Comparison of ENCODE assay signal across 15 cellular contexts in the genomic region with DNA sequence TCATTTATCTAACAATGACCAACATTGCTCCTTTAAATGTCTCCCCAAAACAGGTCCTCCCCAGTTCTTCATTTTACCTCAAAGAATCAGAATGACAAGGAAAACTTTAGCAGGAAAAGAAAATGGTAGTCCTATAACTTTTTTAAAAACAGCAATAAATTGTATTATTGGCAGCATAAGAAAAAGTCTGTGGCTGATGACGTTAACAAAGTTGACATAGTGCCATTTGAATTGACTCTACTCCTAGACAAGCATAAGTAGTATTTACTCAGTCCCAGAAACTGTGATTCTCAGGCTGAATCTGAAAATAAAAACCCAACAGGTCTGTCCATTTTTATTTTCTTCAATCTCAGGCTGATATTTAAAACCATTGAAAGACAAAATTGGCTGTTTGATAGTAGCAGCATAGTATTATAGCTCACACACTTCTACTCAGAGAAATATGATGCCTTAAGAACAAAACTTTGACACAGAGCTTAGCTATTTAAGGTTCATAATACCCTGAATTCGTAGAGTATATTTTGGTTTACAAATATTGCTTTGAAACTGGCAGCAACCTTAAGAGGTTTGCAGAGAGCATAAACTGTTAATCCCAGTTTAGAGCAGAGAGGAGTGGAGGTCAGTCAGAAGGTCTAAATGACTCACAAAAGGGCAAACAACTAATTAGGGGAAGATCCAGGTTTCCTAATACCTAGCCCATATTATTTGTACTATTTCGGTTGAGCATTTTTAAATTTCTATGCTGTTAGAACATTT. TPM values are rescaled to one million over a fixed set of nuclear protein-coding genes. Genes with fewer than 3 reads are reported as not detected.
DNase-seq lines count a peak whose midpoint lies in the region; ATAC-seq and TF ChIP-seq lines count a peak whose summit lies in the region.
"Had no signal": no experiment of that assay in that cellular context is flagged by ENCODE, and none has a peak within 500 bp of the region (broad histone marks: within the 10 kb centered on the region; RNA-seq: fewer than 3 reads in every experiment).

No MANE protein-coding gene starts in this region.

- H3K18ac ChIP-seq in IMR-90 (ENCODE audit: low read depth, low read length) = peak overlapping the region; percentile 29; the same call in 1 of the 2 replicates

- H3K79me1 ChIP-seq in IMR-90 (ENCODE audit: low read depth in 1 of 2, low read length in 2 of 2) = no peaks in the 10 kb centered on the region

- no peak overlapping the region for H3K4me3 Mint-ChIP-seq in natural killer cell treated with Interleukin-12 subunit alpha and Interleukin-12 subunit beta and Interleukin-15 and Interleukin-18, amount 100 ng/mL, for 72 hours
- H3K4me3 Mint-ChIP-seq: IgD-negative memory B cell; immature natural killer cell; naive thymus-derived CD4-positive, alpha-beta T cell had no signal

- H3K4me3 ChIP-seq in IMR-90 (ENCODE audit: insufficient read depth, low read depth, low read length) (no peak overlapping the region), mammary epithelial cell (replicated peaks in 1 of 3; ENCODE audit: insufficient read depth in 1 of 3, low read depth in 2 of 3, low read length in 3 of 3) (no peak overlapping the region), lung (no peak overlapping the region)
- H3K4me3 ChIP-seq: uterus had no signal

- H3K4me1 ChIP-seq in IMR-90 (ENCODE audit: control insufficient read depth, insufficient read depth, low read length) (peaks cover 3% of the 10 kb centered on the region; the same call in 1 of the 2 replicates), mammary epithelial cell (ENCODE audit: insufficient read depth, low read length) (peaks cover 3% of the 10 kb centered on the region), lung (ENCODE audit: control insufficient read depth in 2 of 2, insufficient read depth in 2 of 2, low read length in 2 of 2) (no peaks in the 10 kb centered on the region)
- H3K4me1 ChIP-seq: uterus had no signal

- H2BK120ac ChIP-seq in IMR-90 (ENCODE audit: low read depth, low read length) = no peak overlapping the region

- no peaks in the 10 kb centered on the region for H3K4me1 Mint-ChIP-seq in natural killer cell treated with Interleukin-12 subunit alpha and Interleukin-12 subunit beta and Interleukin-15 and Interleukin-18, amount 100 ng/mL, for 72 hours (ENCODE audit: low read depth in 2 of 2)
- H3K4me1 Mint-ChIP-seq: immature natural killer cell had no signal

- H3K4me2 ChIP-seq in IMR-90 (ENCODE audit: low read depth, low read length) = peak overlapping the region; percentile 74
- no peak overlapping the region for H3K4me2 ChIP-seq in mammary epithelial cell (ENCODE audit: insufficient read depth, low read depth, low read length)

- H3K36me3 Mint-ChIP-seq in natural killer cell treated with Interleukin-12 subunit alpha and Interleukin-12 subunit beta and Interleukin-15 and Interleukin-18, amount 100 ng/mL, for 72 hours = no peaks in the 10 kb centered on the region
- H3K36me3 Mint-ChIP-seq: IgD-negative memory B cell; immature natural killer cell; naive thymus-derived CD4-positive, alpha-beta T cell had no signal

- H3K23ac ChIP-seq in IMR-90 (ENCODE audit: low read depth, low read length) = no peak overlapping the region

- CTCF ChIA-PET in IMR-90 (lab: Yijun Ruan, JAX) (no interaction called here), mammary epithelial cell (lab: Charles Lee; ENCODE audit: low non-redundant PET) (no interaction called here)

- H3K4ac ChIP-seq in IMR-90 (ENCODE audit: low read depth, low read length) = no peak overlapping the region

- H2BK15ac ChIP-seq in IMR-90 (ENCODE audit: low read depth, low read length) = no peak overlapping the region

- peak overlapping the region; percentile 18 for H2BK5ac ChIP-seq in IMR-90 (ENCODE audit: low read depth, low read length, poor library complexity, severe bottlenecking)

- TF ChIP-seq CTCF in IMR-90 (conservative IDR thresholded peaks at IDR 0.05; ENCODE audit: low read depth, low read length) = no peak
- no peak for TF ChIP-seq CTCF in mammary epithelial cell (conservative IDR thresholded peaks at IDR 0.05 in 1 of 2, IDR thresholded peaks at IDR 0.05 in 1 of 2; ENCODE audit: extremely low read depth in 1 of 2, insufficient read depth in 1 of 2, low read depth in 1 of 2, low read length in 2 of 2)
- no peak for TF ChIP-seq CTCF in lung (IDR thresholded peaks at IDR 0.05; ENCODE audit: control extremely low read depth, extremely low read depth)

- TF ChIP-seq RAD21 in IMR-90 (IDR thresholded peaks at IDR 0.05; ENCODE audit: low read length) = no peak

- H2AK9ac ChIP-seq in IMR-90 (replicated peaks; ENCODE audit: low read depth, low read length, poor library complexity) = no peak overlapping the region

- dilution Hi-C loops in IMR-90 (cut with HindIII; ENCODE audit: low sequenced_read_pairs, unreplicated experiment) (no loop called here), mammary epithelial cell (cut with HindIII; ENCODE audit: low sequenced_read_pairs) (no loop called here)

- H4K20me1 ChIP-seq in IMR-90 (ENCODE audit: insufficient read depth, low read length) = no peaks in the 10 kb centered on the region
- no peaks in the 10 kb centered on the region for H4K20me1 ChIP-seq in mammary epithelial cell (ENCODE audit: insufficient read depth, low read length)

- H4K91ac ChIP-seq in IMR-90 (ENCODE audit: insufficient read depth, low read depth, low read length) = no peak overlapping the region

- no peak for TF ChIP-seq POLR2A in IMR-90 (IDR thresholded peaks at IDR 0.05; ENCODE audit: low read depth, low read length)

- H3K14ac ChIP-seq in IMR-90 (replicated peaks; ENCODE audit: low read depth, low read length) = no peak overlapping the region

- POLR2A ChIA-PET in IMR-90 (lab: Charles Lee; ENCODE audit: unreplicated experiment) = no interaction called here

- H3K27ac ChIP-seq in IMR-90 (ENCODE audit: insufficient read depth, low read length) (no peak overlapping the region), mammary epithelial cell (ENCODE audit: insufficient read depth, low read depth, low read length) (no peak overlapping the region), lung (ENCODE audit: low read depth in 1 of 2, low read length in 1 of 2) (no peak overlapping the region)
- H3K27ac ChIP-seq: uterus, VCaP had no signal

- H4K8ac ChIP-seq in IMR-90 (ENCODE audit: low read depth in 2 of 2, low read length in 2 of 2) = no peak overlapping the region

- in situ Hi-C loops in IMR-90 (cut with MboI; ENCODE audit: low sequenced_read_pairs) = no loop called here
- in situ Hi-C loops in mammary epithelial cell (cut with MboI; ENCODE audit: low sequenced_read_pairs in 2 of 2) = no loop called here

- no peak overlapping the region for H2AFZ ChIP-seq in IMR-90 (replicated peaks; ENCODE audit: low read length, poor library complexity)
- no peak overlapping the region for H2AFZ ChIP-seq in mammary epithelial cell (ENCODE audit: low read depth, low read length)

- H3K9me3 Mint-ChIP-seq in natural killer cell treated with Interleukin-12 subunit alpha and Interleukin-12 subunit beta and Interleukin-15 and Interleukin-18, amount 100 ng/mL, for 72 hours = no peaks in the 10 kb centered on the region
- H3K9me3 Mint-ChIP-seq: IgD-negative memory B cell had no signal

- WGBS in IMR-90 (ENCODE audit: extremely low coverage in 2 of 2, insufficient read length in 1 of 2), 2 experiments = no CpG with 5 or more reads among the region's 3 CpGs
- WGBS in mammary epithelial cell (ENCODE audit: low coverage, missing lambda C conversion rate) = 20% methylated on average over 3 of the region's 3 CpGs
- whole genome bisulfite sequencing in lung, 2 donors = 47 to 69% methylated on average over 3 of the region's 3 CpGs

- H3K36me3 ChIP-seq in IMR-90 (ENCODE audit: control insufficient read depth, insufficient read depth, low read length) = no peaks in the 10 kb centered on the region
- no peaks in the 10 kb centered on the region for H3K36me3 ChIP-seq in mammary epithelial cell (ENCODE audit: insufficient read depth, low read length)
- no peaks in the 10 kb centered on the region for H3K36me3 ChIP-seq in lung (ENCODE audit: control insufficient read depth in 2 of 2, insufficient read depth in 2 of 2, low read length in 2 of 2)
- H3K36me3 ChIP-seq: uterus had no signal

- H3K9me3 ChIP-seq in IMR-90 (ENCODE audit: control insufficient read depth, insufficient read depth, low read length) = no peaks in the 10 kb centered on the region
- no peaks in the 10 kb centered on the region for H3K9me3 ChIP-seq in mammary epithelial cell (replicated peaks; ENCODE audit: insufficient read depth, low read length)
- no peaks in the 10 kb centered on the region for H3K9me3 ChIP-seq in lung (ENCODE audit: control insufficient read depth in 2 of 2, insufficient read depth in 1 of 2, low read length in 1 of 2)
- H3K9me3 ChIP-seq: uterus had no signal

- H3K27me3 Mint-ChIP-seq in natural killer cell treated with Interleukin-12 subunit alpha and Interleukin-12 subunit beta and Interleukin-15 and Interleukin-18, amount 100 ng/mL, for 72 hours = peaks cover 0 to 4% of the 10 kb centered on the region in 2 donors
- H3K27me3 Mint-ChIP-seq: IgD-negative memory B cell had no signal

- no peak overlapping the region for H2BK20ac ChIP-seq in IMR-90 (ENCODE audit: low read depth, low read length)

- no peak overlapping the region for H2AK5ac ChIP-seq in IMR-90 (ENCODE audit: low read depth, low read length)

- H3K56ac ChIP-seq in IMR-90 (ENCODE audit: extremely low read depth, insufficient read depth, low read length) = no peak overlapping the region

- H3K9ac ChIP-seq in IMR-90 (ENCODE audit: low read depth, low read length) (no peak overlapping the region), mammary epithelial cell (ENCODE audit: insufficient read depth, low read length) (no peak overlapping the region)

- DNase-seq in AG20443 (ENCODE audit: low spot score) = peak; percentile 13
- DNase-seq in IMR-90 = peak; percentile 74
- peak; percentile 44 for DNase-seq in mammary epithelial cell
- DNase-seq in lung (ENCODE audit: low spot score) = no peak
- DNase-seq in RPMI8226 = no peak
- no peak for DNase-seq in SW 1271 (lab: John Stamatoyannopoulos, UW)
- no peak for DNase-seq in natural killer cell treated with Interleukin-12 subunit alpha and Interleukin-12 subunit beta and Interleukin-15 and Interleukin-18, amount 100 ng/mL, for 72 hours (ENCODE audit: low spot score)
- DNase-seq: aorta; immature natural killer cell; naive thymus-derived CD4-positive, alpha-beta T cell; NCI-H2081 treated with DMSO at 0.1 percent for 48 hours; uterus had no signal

- intact Hi-C loops in IMR-90 (cut with micrococcal nuclease) (no loop called here), mammary epithelial cell (cut with micrococcal nuclease) (no loop called here)

- ATAC-seq in IMR-90 (ENCODE audit: low read depth) (peak; percentile 95), lung (ENCODE audit: insufficient read depth, low FRiP score) (peak; percentile 46), HG03342 (IDR thresholded peaks at IDR 0.05; ENCODE audit: unreplicated experiment) (no peak)
- no peak for ATAC-seq in natural killer cell treated with Interleukin-12 subunit alpha and Interleukin-12 subunit beta and Interleukin-15 and Interleukin-18, amount 100 ng/mL, for 72 hours
- ATAC-seq: naive thymus-derived CD4-positive, alpha-beta T cell had no signal

- 0 out of 2 replicates have a peak, but pooled peaks cover 3% of the 10 kb centered on the region for H3K9me1 ChIP-seq in IMR-90 (ENCODE audit: insufficient read depth, low read length)

- H4K5ac ChIP-seq in IMR-90 (ENCODE audit: low read depth, low read length) = no peak overlapping the region

- no peaks in the 10 kb centered on the region for H3K79me2 ChIP-seq in mammary epithelial cell (ENCODE audit: insufficient read depth, low read length)

- H3K27me3 ChIP-seq in IMR-90 (ENCODE audit: control insufficient read depth, insufficient read depth, low read length) = no peaks in the 10 kb centered on the region
- H3K27me3 ChIP-seq in mammary epithelial cell (ENCODE audit: insufficient read depth, low read length) = peaks cover 1% of the 10 kb centered on the region
- H3K27me3 ChIP-seq in lung (ENCODE audit: control insufficient read depth, insufficient read depth) = no peaks in the 10 kb centered on the region
- H3K27me3 ChIP-seq: uterus had no signal

- no peak overlapping the region for H3K27ac Mint-ChIP-seq in natural killer cell treated with Interleukin-12 subunit alpha and Interleukin-12 subunit beta and Interleukin-15 and Interleukin-18, amount 100 ng/mL, for 72 hours
- H3K27ac Mint-ChIP-seq: IgD-negative memory B cell; immature natural killer cell; naive thymus-derived CD4-positive, alpha-beta T cell had no signal

- BruUV-seq in IMR-90 (replicated peaks; lab: Mats Ljungman, UMichigan) (no TSS peak), mammary epithelial cell (replicated peaks; lab: Mats Ljungman, UMichigan) (no TSS peak)

RNA-seq across cellular contexts. Expression of a gene that starts 35.0 kb away (rescaled TPM):
- 10.8 and 16.9 TPM in 2 replicates for total RNA-seq in IMR-90 (2012; rRNA removed)
- polyA plus RNA-seq in IMR-90 (2012; rRNA removed) = 3.5 and 3.9 TPM in 2 replicates
- 1.6 and 2.1 TPM in 2 replicates for polyA plus RNA-seq in IMR-90 (2012; cell fraction: cytosol; rRNA removed)
- 6.7 and 15.5 TPM in 2 replicates for polyA plus RNA-seq in IMR-90 (2012; cell fraction: nucleus; rRNA removed; ENCODE audit: low replicate concordance)
- 1 to 10 TPM; 2.6 to 4.7 TPM for total RNA-seq in mammary epithelial cell
- 1.8 TPM for polyA plus RNA-seq in mammary epithelial cell
- 1.1 TPM for polyA minus RNA-seq in mammary epithelial cell
- 10 to 100 TPM; 12.0 to 29.8 TPM for total RNA-seq in lung
- polyA plus RNA-seq in lung = 1 to 10 TPM; 3.7 to 6.1 TPM
- total RNA-seq in natural killer cell treated with Interleukin-12 subunit alpha and Interleukin-12 subunit beta and Interleukin-15 and Interleukin-18, amount 100 ng/mL, for 72 hours = 1 to 10 TPM; 1.5 to 8.6 TPM

Comparison
In these comparisons a context has a peak if more than half of its experiments do, and no peak if none do; other contexts are left out.
1. DNase-seq: peak in AG20443 (single experiment), IMR-90 (single experiment) and mammary epithelial cell (single experiment); none in lung (single experiment), RPMI8226 (single experiment), SW 1271 (0 of 2) and natural killer cell treated with Interleukin-12 subunit alpha and Interleukin-12 subunit beta and Interleukin-15 and Interleukin-18, amount 100 ng/mL, for 72 hours (single experiment).
2. ATAC-seq: peak in IMR-90 (single experiment) and lung (single experiment); none in HG03342 (single experiment) and natural killer cell treated with Interleukin-12 subunit alpha and Interleukin-12 subunit beta and Interleukin-15 and Interleukin-18, amount 100 ng/mL, for 72 hours (0 of 2).